ENCODE assay signal across 28 cellular contexts in the genomic region with DNA sequence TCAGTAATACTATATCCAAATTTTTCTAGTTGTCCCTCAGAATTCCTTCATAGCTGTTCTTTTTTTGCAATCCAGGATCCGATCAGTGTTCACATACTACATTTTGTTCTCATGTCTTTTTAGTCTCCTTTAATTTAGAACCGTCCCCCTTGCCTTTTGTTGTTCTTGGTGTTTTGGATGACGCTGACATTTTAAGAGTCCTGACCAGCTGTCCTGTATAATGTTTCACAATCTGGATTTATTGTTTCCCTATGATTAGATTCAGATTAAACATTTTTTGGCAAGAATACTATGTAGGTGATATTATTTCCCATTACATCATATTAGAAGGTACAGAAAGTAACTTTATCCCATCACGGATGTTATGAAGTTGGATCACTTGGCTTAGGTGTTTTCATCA.
"Had no signal": no experiment of that assay in that cellular context is flagged by ENCODE, and none has a peak within 500 bp of the region (broad histone marks: within the 10 kb centered on the region; RNA-seq: fewer than 3 reads in every experiment).

No MANE protein-coding gene starts in this region.

- H3K27ac Mint-ChIP-seq: activated CD4-positive, alpha-beta T cell treated with anti-CD3 and anti-CD28 coated beads, Interleukin-2, amount 10 ng/mL, durations not matched to agents 24 days and 14 days; activated CD8-positive, alpha-beta T cell treated with anti-CD3 and anti-CD28 coated beads for 36 hours; activated naive CD4-positive, alpha-beta T cell treated with anti-CD3 and anti-CD28 coated beads, Interleukin-2, amount 50 U/mL, for 24 hours; activated naive CD8-positive, alpha-beta T cell treated with anti-CD3 and anti-CD28 coated beads, Interleukin-2, amount 10 ng/mL, durations not matched to agents 7 days and 5 days; activated T-cell treated with anti-CD3 and anti-CD28 coated beads, Interleukin-2, amount 50 U/mL, for 24 hours; activated T-helper 2 cell treated with anti-CD3 and anti-CD28 coated beads, Interferon-gamma antibody, Interleukin-2, Interleukin-4, amounts not matched to agents 10 μg/mL and 5 μg/mL and 100 μg/mL, durations not matched to agents 14 hours and 24 hours and 36 hours; T-helper 1 cell treated with Interleukin-12 subunit alpha and Interleukin-12 subunit beta and Interleukin-4 antibody, amounts not matched to agents 30 μg/mL and 1 μg/mL, for 36 hours; T-helper 2 cell treated with Interferon-gamma antibody and Interleukin-4, amounts not matched to agents 5 μg/mL and 100 μg/mL, for 36 hours had no signal

- DNase-seq: activated CD4-positive, alpha-beta T cell treated with anti-CD3 and anti-CD28 coated beads, Interleukin-2, amount 10 ng/mL, durations not matched to agents 24 days and 14 days; activated CD4-positive, alpha-beta T cell treated with anti-CD3 and anti-CD28 coated beads, Interleukin-2, amount 50 U/mL, for 4 hours; activated CD8-positive, alpha-beta T cell treated with anti-CD3 and anti-CD28 coated beads for 36 hours; activated gamma-delta T cell; activated naive CD4-positive, alpha-beta T cell treated with Interleukin-2 at 50 U/mL for 16 hours; activated naive CD8-positive, alpha-beta T cell treated with anti-CD3 and anti-CD28 coated beads, Interleukin-2, amount 10 ng/mL, durations not matched to agents 7 days and 5 days; activated T-cell treated with anti-CD3 and anti-CD28 coated beads, Interleukin-2, amount 50 U/mL, for 24 hours; amygdala; body of pancreas; cerebellar nuclear complex; Kasumi-1; KG1; NCI-H1092 treated with DMSO at 0.1 percent for 48 hours; NCI-H1417 treated with DMSO at 0.1 percent for 48 hours; NCI-H187 treated with DMSO at 0.1 percent for 48 hours; NCI-H345; NCI-H524 treated with DMSO at 0.1 percent for 48 hours; NCI-H748 treated with DMSO at 0.1 percent for 48 hours; PC-9; SIG-M5 had no signal

- H3K4me1 Mint-ChIP-seq: activated naive CD4-positive, alpha-beta T cell treated with anti-CD3 and anti-CD28 coated beads, Interleukin-2, amount 50 U/mL, for 24 hours; activated naive CD8-positive, alpha-beta T cell treated with anti-CD3 and anti-CD28 coated beads, Interleukin-2, amount 10 ng/mL, durations not matched to agents 7 days and 5 days had no signal

- ATAC-seq: activated CD8-positive, alpha-beta T cell treated with anti-CD3 and anti-CD28 coated beads for 36 hours; body of pancreas; Right ventricle myocardium inferior; SK-N-SH treated with all-trans-retinoic acid at 6 μM for 48 hours had no signal

- H3K27me3 Mint-ChIP-seq: activated CD4-positive, alpha-beta T cell treated with anti-CD3 and anti-CD28 coated beads, Interleukin-2, amount 10 ng/mL, durations not matched to agents 24 days and 14 days; activated CD8-positive, alpha-beta T cell treated with anti-CD3 and anti-CD28 coated beads for 36 hours; activated naive CD4-positive, alpha-beta T cell treated with anti-CD3 and anti-CD28 coated beads, Interleukin-2, amount 50 U/mL, for 24 hours; activated naive CD8-positive, alpha-beta T cell treated with anti-CD3 and anti-CD28 coated beads, Interleukin-2, amount 10 ng/mL, durations not matched to agents 7 days and 5 days; activated T-cell treated with anti-CD3 and anti-CD28 coated beads, Interleukin-2, amount 50 U/mL, for 24 hours had no signal

- H3K36me3 ChIP-seq: breast epithelium had no signal

- H3K4me3 Mint-ChIP-seq: activated CD4-positive, alpha-beta T cell treated with anti-CD3 and anti-CD28 coated beads, Interleukin-2, amount 10 ng/mL, durations not matched to agents 24 days and 14 days; activated CD8-positive, alpha-beta T cell treated with anti-CD3 and anti-CD28 coated beads for 36 hours; activated naive CD4-positive, alpha-beta T cell treated with anti-CD3 and anti-CD28 coated beads, Interleukin-2, amount 50 U/mL, for 24 hours; activated naive CD8-positive, alpha-beta T cell treated with anti-CD3 and anti-CD28 coated beads, Interleukin-2, amount 10 ng/mL, durations not matched to agents 7 days and 5 days; activated T-cell treated with anti-CD3 and anti-CD28 coated beads, Interleukin-2, amount 50 U/mL, for 24 hours; T-helper 1 cell treated with Interleukin-12 subunit alpha and Interleukin-12 subunit beta and Interleukin-4 antibody, amounts not matched to agents 30 μg/mL and 1 μg/mL, for 36 hours; T-helper 2 cell treated with Interferon-gamma antibody and Interleukin-4, amounts not matched to agents 5 μg/mL and 100 μg/mL, for 36 hours had no signal

- H3K27ac ChIP-seq: body of pancreas, breast epithelium, PC-9, RWPE1 had no signal

- H3K9me3 ChIP-seq: body of pancreas, breast epithelium had no signal

- H3K27me3 ChIP-seq: body of pancreas, breast epithelium had no signal

- H3K9me3 Mint-ChIP-seq: activated CD4-positive, alpha-beta T cell treated with anti-CD3 and anti-CD28 coated beads, Interleukin-2, amount 10 ng/mL, durations not matched to agents 24 days and 14 days; activated CD8-positive, alpha-beta T cell treated with anti-CD3 and anti-CD28 coated beads for 36 hours; activated naive CD4-positive, alpha-beta T cell treated with anti-CD3 and anti-CD28 coated beads, Interleukin-2, amount 50 U/mL, for 24 hours; activated naive CD8-positive, alpha-beta T cell treated with anti-CD3 and anti-CD28 coated beads, Interleukin-2, amount 10 ng/mL, durations not matched to agents 7 days and 5 days; activated T-cell treated with anti-CD3 and anti-CD28 coated beads, Interleukin-2, amount 50 U/mL, for 24 hours; activated T-helper 2 cell treated with anti-CD3 and anti-CD28 coated beads, Interferon-gamma antibody, Interleukin-2, Interleukin-4, amounts not matched to agents 10 μg/mL and 5 μg/mL and 100 μg/mL, durations not matched to agents 14 hours and 24 hours and 36 hours; T-helper 1 cell treated with Interleukin-12 subunit alpha and Interleukin-12 subunit beta and Interleukin-4 antibody, amounts not matched to agents 30 μg/mL and 1 μg/mL, for 36 hours; T-helper 2 cell treated with Interferon-gamma antibody and Interleukin-4, amounts not matched to agents 5 μg/mL and 100 μg/mL, for 36 hours had no signal

- H3K4me3 ChIP-seq: body of pancreas, breast epithelium, PC-9 had no signal

- H3K4me2 ChIP-seq: PC-9 had no signal

- H2AFZ ChIP-seq: PC-9 had no signal

- H3K4me1 ChIP-seq: body of pancreas, breast epithelium had no signal
